18 cellular contexts compared by ENCODE assay signal in genomic region chr22:17778412-17778976, GRCh38. TPM values are rescaled to one million over a fixed set of nuclear protein-coding genes. Genes with fewer than 3 reads are reported as not detected.
A peak's percentile ranks its signal among the peaks of the same experiment; 100 is the strongest.
DNase-seq lines count a peak whose midpoint lies in the region; ATAC-seq and TF ChIP-seq lines count a peak whose summit lies in the region.
"Had no signal": no experiment of that assay in that cellular context is flagged by ENCODE, and none has a peak within 500 bp of the region (broad histone marks: within the 10 kb centered on the region; RNA-seq: fewer than 3 reads in every experiment).

No MANE protein-coding gene starts in this region.

- TF ChIP-seq CTCF in GM12864 (IDR thresholded peaks at IDR 0.05; ENCODE audit: low read depth, low read length, missing control alignments) = no peak
- no peak for TF ChIP-seq CTCF in activated B cell treated with CpG ODN at 0.5 μM for 24 hours (IDR thresholded peaks at IDR 0.05)

- peak overlapping the region; percentile 83 to 99 (median 96) for H3K4me3 Mint-ChIP-seq in CD4-positive, CD25-positive, alpha-beta regulatory T cell
- peak overlapping the region; percentile 91 for H3K4me3 Mint-ChIP-seq in activated B cell treated with CpG ODN at 0.5 μM for 24 hours
- H3K4me3 Mint-ChIP-seq in memory B cell = peak overlapping the region; percentile 99

- H3K27ac Mint-ChIP-seq in CD4-positive, CD25-positive, alpha-beta regulatory T cell = peak overlapping the region; percentile 66 to 99 (median 99)
- peak overlapping the region; percentile 96 for H3K27ac Mint-ChIP-seq in activated B cell treated with CpG ODN at 0.5 μM for 24 hours
- peak overlapping the region; percentile 99 for H3K27ac Mint-ChIP-seq in memory B cell

- peaks cover 4% of the 10 kb centered on the region for H3K27me3 Mint-ChIP-seq in CD4-positive, CD25-positive, alpha-beta regulatory T cell
- no peaks in the 10 kb centered on the region for H3K27me3 Mint-ChIP-seq in activated B cell treated with CpG ODN at 0.5 μM for 24 hours
- no peaks in the 10 kb centered on the region for H3K27me3 Mint-ChIP-seq in memory B cell

- no peak for DNase-seq in CD4-positive, CD25-positive, alpha-beta regulatory T cell
- no peak for DNase-seq in GM12864 (ENCODE audit: low read depth)
- DNase-seq in activated B cell treated with CpG ODN at 0.5 μM for 24 hours = peak; percentile 19
- DNase-seq in memory B cell (ENCODE audit: low spot score in 2 of 2) = no peak
- DNase-seq in retina = no peak
- DNase-seq in EL = no peak
- DNase-seq: aorta; colonic mucosa; left cardiac atrium; NCI-H146; NCI-H526; stimulated activated CD4-positive, alpha-beta T cell treated with anti-CD3 and anti-CD28 coated beads, Interleukin-1b, Interleukin-23, amount 100 ng/mL, for 48 hours; stimulated activated CD8-positive, alpha-beta memory T cell treated with anti-CD3 and anti-CD28 coated beads, Interleukin-4, amount 100 ng/mL, for 48 hours; T-helper 9 cell had no signal

- no peak for ATAC-seq in CD4-positive, CD25-positive, alpha-beta regulatory T cell (ENCODE audit: low read depth in 2 of 2)
- ATAC-seq in activated B cell treated with CpG ODN at 0.5 μM for 24 hours (ENCODE audit: low read depth) = no peak
- no peak for ATAC-seq in memory B cell (ENCODE audit: low read depth)
- ATAC-seq in GM21360 (IDR thresholded peaks at IDR 0.05; ENCODE audit: unreplicated experiment) = no peak
- no peak for ATAC-seq in GM18858 (IDR thresholded peaks at IDR 0.05; ENCODE audit: unreplicated experiment)
- ATAC-seq: left cardiac atrium, psoas muscle had no signal

- intact Hi-C loops in activated B cell treated with CpG ODN at 0.5 μM for 24 hours (cut with micrococcal nuclease) = no loop called here

- H3K4me1 Mint-ChIP-seq in CD4-positive, CD25-positive, alpha-beta regulatory T cell = peaks cover 14 to 73% (median 39%) of the 10 kb centered on the region in 4 donors
- peaks cover 80% of the 10 kb centered on the region for H3K4me1 Mint-ChIP-seq in activated B cell treated with CpG ODN at 0.5 μM for 24 hours
- H3K4me1 Mint-ChIP-seq in memory B cell = peaks cover 52% of the 10 kb centered on the region

- POLR2A ChIA-PET in activated B cell treated with CpG ODN at 0.5 μM for 24 hours (lab: Charles Lee) = interaction anchor here (0.7 to 11.5 kb wide), 7 partner anchors 7 to 298 kb away, joined by 3 to 581 read pairs (median 7); partner anchors contain the start of gene BCL2L13

- H3K36me3 Mint-ChIP-seq in CD4-positive, CD25-positive, alpha-beta regulatory T cell = peaks cover 6% of the 10 kb centered on the region
- peaks cover 9% of the 10 kb centered on the region for H3K36me3 Mint-ChIP-seq in activated B cell treated with CpG ODN at 0.5 μM for 24 hours (ENCODE audit: low read depth)
- peaks cover 3% of the 10 kb centered on the region for H3K36me3 Mint-ChIP-seq in memory B cell

- H3K4me1 ChIP-seq in CD4-positive, CD25-positive, alpha-beta regulatory T cell (ENCODE audit: control insufficient read depth, insufficient read depth, low read length, poor library complexity, severe bottlenecking) = peaks cover 77% of the 10 kb centered on the region

- no peaks in the 10 kb centered on the region for H3K27me3 ChIP-seq in CD4-positive, CD25-positive, alpha-beta regulatory T cell (ENCODE audit: control insufficient read depth, insufficient read depth, low read length)
- H3K27me3 ChIP-seq: colonic mucosa had no signal

- H3K9me3 Mint-ChIP-seq in CD4-positive, CD25-positive, alpha-beta regulatory T cell = peaks cover 0 to 3% (median 0%) of the 10 kb centered on the region in 7 donors
- H3K9me3 Mint-ChIP-seq in activated B cell treated with CpG ODN at 0.5 μM for 24 hours (no peaks in the 10 kb centered on the region), memory B cell (no peaks in the 10 kb centered on the region)

- CTCF ChIA-PET in activated B cell treated with CpG ODN at 0.5 μM for 24 hours (lab: Charles Lee) = no interaction called here

- no peaks in the 10 kb centered on the region for H3K9me3 ChIP-seq in CD4-positive, CD25-positive, alpha-beta regulatory T cell (ENCODE audit: control insufficient read depth in 2 of 2, low read length in 2 of 2)
- H3K9me3 ChIP-seq: colonic mucosa, psoas muscle had no signal

- no peaks in the 10 kb centered on the region for H3K36me3 ChIP-seq in CD4-positive, CD25-positive, alpha-beta regulatory T cell (ENCODE audit: control insufficient read depth, insufficient read depth, low read length)
- H3K36me3 ChIP-seq: colonic mucosa had no signal

- peak overlapping the region; percentile 92 for H3K27ac ChIP-seq in CD4-positive, CD25-positive, alpha-beta regulatory T cell (ENCODE audit: insufficient read depth, low read length, poor library complexity, severe bottlenecking)
- H3K27ac ChIP-seq: colonic mucosa, psoas muscle, RWPE1 had no signal

- H3K4me3 ChIP-seq in CD4-positive, CD25-positive, alpha-beta regulatory T cell (ENCODE audit: low read depth, low read length) = no peak overlapping the region
- H3K4me3 ChIP-seq in GM12864 (ENCODE audit: low read depth, low read length) = peak overlapping the region; percentile 84

RNA-seq across cellular contexts. Expression of gene BID, which starts 4.2 kb away (rescaled TPM):
- 17.6 TPM for total RNA-seq in CD4-positive, CD25-positive, alpha-beta regulatory T cell
- polyA plus RNA-seq in CD4-positive, CD25-positive, alpha-beta regulatory T cell = 10 to 100 TPM; 56.2 to 84.0 (median 71.2) TPM
- 78.9 and 81.4 TPM in 2 replicates for total RNA-seq in activated B cell treated with CpG ODN at 0.5 μM for 24 hours
